Comparison of ENCODE assay signal across 9 cellular contexts in genomic region chr9:113519401-113520108, GRCh38. TPM values are rescaled to one million over a fixed set of nuclear protein-coding genes. Genes with fewer than 3 reads are reported as not detected.
DNase-seq lines count a peak whose midpoint lies in the region; ATAC-seq and TF ChIP-seq lines count a peak whose summit lies in the region.
"Had no signal": no experiment of that assay in that cellular context is flagged by ENCODE, and none has a peak within 500 bp of the region (broad histone marks: within the 10 kb centered on the region; RNA-seq: fewer than 3 reads in every experiment).

No MANE protein-coding gene starts in this region.

- H3K36me3 Mint-ChIP-seq in HFFc6 (ENCODE audit: low read depth) = no peaks in the 10 kb centered on the region
- H3K36me3 Mint-ChIP-seq: naive B cell had no signal

- H3K4me3 ChIP-seq in AG09309 (ENCODE audit: control insufficient read depth, low read depth, low read length) (no peak overlapping the region), brain microvascular endothelial cell (ENCODE audit: low read depth, low read length) (no peak overlapping the region), right lobe of liver (no peak overlapping the region)

- H3K27ac ChIP-seq in brain microvascular endothelial cell (peak overlapping the region; percentile 9), right lobe of liver (peak overlapping the region in 2 of 3 donors; percentile 30 to 51)

- intact Hi-C loops in right lobe of liver (cut with DNase I) = loop anchor here in 1 of 2 donors (10.0 kb wide), 1 partner anchor 65 kb away; no protein-coding TSS in a partner anchor

- no peaks in the 10 kb centered on the region for H3K9me3 Mint-ChIP-seq in HFFc6
- H3K9me3 Mint-ChIP-seq: naive B cell had no signal

- peak; percentile 8 for DNase-seq in AG09309 (ENCODE audit: low read depth)
- DNase-seq in HFFc6 = peak; percentile 48
- no peak for DNase-seq in brain microvascular endothelial cell
- DNase-seq in right lobe of liver = no peak
- DNase-seq in hepatic stellate cell (ENCODE audit: low spot score) = no peak
- no peak for DNase-seq in KBM-7
- no peak for DNase-seq in activated gamma-delta T cell treated with Interleukin-2 at 50 U/mL for 16 hours
- DNase-seq: naive B cell had no signal

- peaks cover 47% of the 10 kb centered on the region for H3K4me1 Mint-ChIP-seq in HFFc6 (ENCODE audit: low read depth)

- TF ChIP-seq POLR2A in right lobe of liver (IDR thresholded peaks at IDR 0.05) = no peak

- H3K36me3 ChIP-seq in brain microvascular endothelial cell (replicated peaks) (no peaks in the 10 kb centered on the region), right lobe of liver (peaks cover 0 to 61% (median 3%) of the 10 kb centered on the region in 4 donors)

- H3K4me1 ChIP-seq in right lobe of liver = peaks cover 0 to 4% (median 0%) of the 10 kb centered on the region in 4 donors

- H3K27ac Mint-ChIP-seq in HFFc6 = no peak overlapping the region; the same call in 1 of the 2 replicates

- 57% methylated on average over 3 of the region's 3 CpGs for WGBS in right lobe of liver (ENCODE audit: insufficient coverage, low coverage, low lambda C conversion rate, missing lambda C conversion rate)

- in situ Hi-C loops in brain microvascular endothelial cell (cut with HindIII; ENCODE audit: low pct_ligation_motif_present, low sequenced_read_pairs) = no loop called here
- in situ Hi-C loops in KBM-7 (cut with MboI; ENCODE audit: low pct_unique_long_range_greater_than_20kb, low sequenced_read_pairs) = no loop called here

- H3K9me3 ChIP-seq in right lobe of liver = no peaks in the 10 kb centered on the region

- H3K27me3 ChIP-seq in brain microvascular endothelial cell (replicated peaks) (no peaks in the 10 kb centered on the region), right lobe of liver (no peaks in the 10 kb centered on the region)

- H3K27me3 Mint-ChIP-seq in HFFc6 (ENCODE audit: insufficient read depth) = peaks cover 7% of the 10 kb centered on the region
- H3K27me3 Mint-ChIP-seq: naive B cell had no signal

- no peak for TF ChIP-seq CTCF in AG09309 (IDR thresholded peaks at IDR 0.05; ENCODE audit: control insufficient read depth, insufficient read depth, low read depth, low read length, missing control alignments)
- no peak for TF ChIP-seq CTCF in HFFc6 (IDR thresholded peaks at IDR 0.05)
- TF ChIP-seq CTCF in brain microvascular endothelial cell (IDR thresholded peaks at IDR 0.05; ENCODE audit: low read depth, low read length, missing control alignments) = no peak
- no peak for TF ChIP-seq CTCF in right lobe of liver (IDR thresholded peaks at IDR 0.05)

- no peak overlapping the region for H3K4me3 Mint-ChIP-seq in HFFc6

- ATAC-seq in right lobe of liver (peak in 3 of 4 donors; percentile 19 to 83 (median 28)), GM18870 (IDR thresholded peaks at IDR 0.05; ENCODE audit: unreplicated experiment) (no peak)

RNA-seq across cellular contexts. Expression of gene RGS3, which starts 56.0 kb away (rescaled TPM):
- 10 to 100 TPM; 49.7 to 57.0 (median 52.5) TPM for total RNA-seq in HFFc6 (2021; fragmentation: NEBNext Ultra II Directional; extraction: Animal tissue kit (Norgen Biotek cat#: 25700))
- total RNA-seq in right lobe of liver = 10 to 100 TPM; 19.0 to 60.3 (median 31.0) TPM

Comparison
In these comparisons a context has a peak if more than half of its experiments do, and no peak if none do; other contexts are left out.
1. DNase-seq: peak in AG09309 (single experiment) and HFFc6 (single experiment); none in brain microvascular endothelial cell (single experiment), right lobe of liver (0 of 3), hepatic stellate cell (single experiment), KBM-7 (single experiment) and activated gamma-delta T cell treated with Interleukin-2 at 50 U/mL for 16 hours (single experiment).